In the genomic region with DNA sequence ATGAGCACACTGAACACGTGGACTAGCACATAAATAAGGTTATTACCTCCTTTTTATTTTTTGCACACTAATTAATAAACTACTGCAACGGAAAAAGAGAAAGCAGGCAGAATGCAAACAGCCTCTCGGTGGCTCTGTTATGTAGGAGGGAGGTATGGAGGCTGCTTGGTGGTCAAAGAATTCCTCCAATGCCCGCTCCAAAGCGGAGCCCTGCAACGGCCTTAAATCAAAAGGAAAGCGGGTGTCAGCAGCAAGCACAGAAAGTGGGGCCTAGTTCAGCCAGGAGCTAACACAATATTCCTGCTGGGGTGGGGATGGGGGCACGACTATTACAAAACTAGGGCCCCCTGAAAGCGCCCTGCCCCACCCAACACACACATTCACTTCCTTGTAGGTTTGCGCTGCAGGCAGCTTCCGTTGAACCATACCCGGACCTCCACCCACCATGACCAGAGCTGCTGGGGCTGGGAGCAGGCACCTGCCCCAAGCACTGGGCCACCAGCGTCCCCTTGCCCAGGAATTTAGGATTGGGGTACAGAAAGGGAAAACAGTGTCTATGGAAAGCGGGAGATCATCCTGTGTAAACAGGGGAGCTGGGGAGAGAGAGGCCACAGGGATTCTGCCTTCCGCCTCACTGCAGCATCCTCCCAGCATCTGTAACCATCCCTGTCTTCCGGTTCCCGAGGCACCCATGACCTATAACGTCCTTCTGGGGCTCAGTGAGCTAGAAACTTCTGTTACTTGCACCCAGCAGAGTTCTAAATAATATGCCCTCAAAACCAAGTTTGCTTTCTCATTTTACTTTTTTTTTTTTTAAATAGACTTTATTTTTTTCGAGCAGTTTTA, we compare ENCODE assay signal across 8 cellular contexts. TPM values are rescaled to one million over a fixed set of nuclear protein-coding genes. Genes with fewer than 3 reads are reported as not detected.
DNase-seq lines count a peak whose midpoint lies in the region; ATAC-seq, FAIRE-seq and TF ChIP-seq lines count a peak whose summit lies in the region.

No MANE protein-coding gene starts in this region.

- H2BK15ac ChIP-seq in H1 (ENCODE audit: low read length) = no peak overlapping the region

- TF ChIP-seq RAD21 in H1 (IDR thresholded peaks at IDR 0.05 in 1 of 2, conservative IDR thresholded peaks at IDR 0.05 in 1 of 2; ENCODE audit: low read depth in 2 of 2, low read length in 2 of 2) = no peak

- H4K20me1 ChIP-seq in OCI-LY7 (ENCODE audit: insufficient read depth, low read length) = no peaks in the 10 kb centered on the region
- no peaks in the 10 kb centered on the region for H4K20me1 ChIP-seq in H1 (replicated peaks in 1 of 2; ENCODE audit: control insufficient read depth in 1 of 2, insufficient read depth in 2 of 2, low read length in 2 of 2)

- H3K4ac ChIP-seq in H1 (replicated peaks; ENCODE audit: insufficient read length, low read depth, low read length) = no peak overlapping the region

- no peaks in the 10 kb centered on the region for H3K36me3 ChIP-seq in OCI-LY7 (ENCODE audit: insufficient read depth, low read length)
- no peaks in the 10 kb centered on the region for H3K36me3 ChIP-seq in H1 (ENCODE audit: control insufficient read depth in 2 of 4, insufficient read depth in 4 of 4, low read length in 3 of 4)
- no peaks in the 10 kb centered on the region for H3K36me3 ChIP-seq in ovary

- peak; percentile 63 for FAIRE-seq in GM12892 (lab: Jason Lieb, UNC)
- FAIRE-seq in H1 (lab: Jason Lieb, UNC) = no peak

- H2AK5ac ChIP-seq in H1 (ENCODE audit: low read depth, low read length) = no peak overlapping the region

- no peaks in the 10 kb centered on the region for H3K79me1 ChIP-seq in H1 (ENCODE audit: low read depth, low read length)

- ATAC-seq in GM21737 (IDR thresholded peaks at IDR 0.05; ENCODE audit: unreplicated experiment) = no peak

- H2AFZ ChIP-seq in OCI-LY7 (ENCODE audit: low read length) = peak overlapping the region; percentile 88
- no peak overlapping the region for H2AFZ ChIP-seq in H1 (ENCODE audit: low read length)

- intact Hi-C loops in OCI-LY7 (cut with micrococcal nuclease; ENCODE audit: unreplicated experiment) = loop anchor here (1.0 to 10.0 kb wide), 4 partner anchors 56 to 278 kb away; no protein-coding TSS in a partner anchor
- intact Hi-C loops in ovary (cut with DNase I) = no loop called here

- H2BK12ac ChIP-seq in H1 (ENCODE audit: low read depth, low read length) = no peak overlapping the region

- peak overlapping the region; percentile 51 for H4K8ac ChIP-seq in H1 (ENCODE audit: extremely low read depth, insufficient read depth, low read length)

- H4K91ac ChIP-seq in H1 (replicated peaks; ENCODE audit: insufficient read length, low read length) = no peak overlapping the region

- DNase-seq in GM12892 (ENCODE audit: insufficient read length) = no peak
- peak; percentile 57 for DNase-seq in OCI-LY7 (ENCODE audit: low spot score)
- DNase-seq in H1 (ENCODE audit: low read depth in 1 of 2, low spot score in 2 of 2) = no peak
- DNase-seq in ovary = no peak
- no peak for DNase-seq in NCI-H1105 (lab: John Stamatoyannopoulos, UW)
- DNase-seq in medulla oblongata (ENCODE audit: extremely low spot score) = no peak
- DNase-seq in AG20443 (ENCODE audit: low spot score) = no peak

- H2BK20ac ChIP-seq in H1 (ENCODE audit: low read length) = no peak overlapping the region

- no peaks in the 10 kb centered on the region for H3K27me3 ChIP-seq in H1 (replicated peaks in 1 of 4; ENCODE audit: control insufficient read depth in 3 of 4, extremely low read depth in 1 of 4, insufficient read depth in 3 of 4, low read length in 3 of 4)
- H3K27me3 ChIP-seq in ovary = no peaks in the 10 kb centered on the region

- no peaks in the 10 kb centered on the region for H3K9me3 ChIP-seq in OCI-LY7 (ENCODE audit: low read length)
- no peaks in the 10 kb centered on the region for H3K9me3 ChIP-seq in H1 (ENCODE audit: insufficient read depth in 2 of 2, low read depth in 1 of 2, low read length in 1 of 2)
- no peaks in the 10 kb centered on the region for H3K9me3 ChIP-seq in ovary

- no peak overlapping the region for H3K9ac ChIP-seq in H1 (replicated peaks in 1 of 4; ENCODE audit: extremely low read depth in 1 of 4, low read depth in 3 of 4, low read length in 3 of 4)

- H3K79me2 ChIP-seq in OCI-LY7 (ENCODE audit: insufficient read depth, low read depth, low read length) = no peaks in the 10 kb centered on the region
- no peaks in the 10 kb centered on the region for H3K79me2 ChIP-seq in H1 (ENCODE audit: control insufficient read depth in 1 of 2, insufficient read depth in 2 of 2, low read length in 2 of 2)

- H3K27ac ChIP-seq in OCI-LY7 (ENCODE audit: low read depth, low read length, poor library complexity, severe bottlenecking) (peak overlapping the region; percentile 77), H1 (ENCODE audit: low read depth, low read length) (no peak overlapping the region), ovary (no peak overlapping the region)

- BruUV-seq in OCI-LY7 (replicated peaks; lab: Mats Ljungman, UMichigan) = no TSS peak

- no peak overlapping the region; the same call in 1 of the 2 replicates for H3K18ac ChIP-seq in H1 (ENCODE audit: extremely low read depth, low read length)

- POLR2A ChIA-PET in OCI-LY7 (lab: Charles Lee) (interaction anchor here (0.6 to 1.0 kb wide), 4 partner anchors 57 to 645 kb away, joined by 3 to 6 read pairs (median 4); partner anchors contain the start of gene DDX3X), H1 (lab: Charles Lee; ENCODE audit: partially characterized antibody) (interaction anchor here (0.7 to 1.1 kb wide), 4 partner anchors 55 to 135 kb away, joined by 3 to 4 read pairs (median 4); partner anchors contain the start of gene DDX3X)

- CTCF ChIA-PET in OCI-LY7 (lab: Charles Lee; ENCODE audit: unreplicated experiment) = no interaction called here
- CTCF ChIA-PET in H1 (lab: Charles Lee; ENCODE audit: partially characterized antibody) = no interaction called here

- TF ChIP-seq CTCF in OCI-LY7 (conservative IDR thresholded peaks at IDR 0.05; ENCODE audit: low read length) (no peak), H1 (IDR thresholded peaks at IDR 0.05; ENCODE audit: control extremely low read depth in 1 of 3, insufficient read depth in 1 of 3, low read depth in 1 of 3, low read length in 3 of 3) (no peak), ovary (IDR thresholded peaks at IDR 0.05) (no peak)

- H3K23me2 ChIP-seq in H1 (ENCODE audit: low read depth, low read length) = no peaks in the 10 kb centered on the region

- TF ChIP-seq EP300 in H1 (IDR thresholded peaks at IDR 0.05; ENCODE audit: borderline replicate concordance in 1 of 2, low read depth in 2 of 2, low read length in 2 of 2) = no peak
- no peak for TF ChIP-seq EP300 in ovary (IDR thresholded peaks at IDR 0.05)

- no peak overlapping the region for H3K56ac ChIP-seq in H1 (replicated peaks; ENCODE audit: insufficient read length, low read depth, low read length)

- H3K4me2 ChIP-seq in OCI-LY7 (ENCODE audit: low read length) = peak overlapping the region; percentile 81
- H3K4me2 ChIP-seq in H1 (ENCODE audit: insufficient read depth in 1 of 2, low read depth in 2 of 2, low read length in 2 of 2) = peak overlapping the region; percentile 33 to 71; a peak in 3 of 4 replicates

- no peak overlapping the region for H2BK5ac ChIP-seq in H1 (ENCODE audit: low read depth, low read length)

- H3K23ac ChIP-seq in H1 (ENCODE audit: insufficient read length) = no peak overlapping the region

- no peaks in the 10 kb centered on the region for H3K9me2 ChIP-seq in OCI-LY7 (ENCODE audit: insufficient read depth, low read length)

- 43% methylated on average over 15 of the region's 19 CpGs; no CpG with 5 or more reads in 1 of the 2 experiments for WGBS in H1 (ENCODE audit: extremely low coverage in 1 of 2, insufficient coverage in 1 of 2, insufficient read length in 1 of 2, insufficient replicate concordance in 2 of 2, low coverage in 1 of 2, low lambda C conversion rate in 2 of 2, missing lambda C conversion rate in 1 of 2), 2 experiments
- 20 to 25% (median 22%) methylated on average over 19 of the region's 19 CpGs for WGBS in ovary, 3 donors

- H3K4me1 ChIP-seq in OCI-LY7 (ENCODE audit: insufficient read depth, low read length, poor library complexity, severe bottlenecking) = peaks cover 20% of the 10 kb centered on the region
- H3K4me1 ChIP-seq in H1 (replicated peaks in 1 of 4; ENCODE audit: control insufficient read depth in 3 of 4, insufficient read depth in 4 of 4, low read length in 3 of 4) = peaks cover 0 to 3% (median 0%) of the 10 kb centered on the region in 4 experiments; a peak in 2 of 7 replicates
- H3K4me1 ChIP-seq in ovary (ENCODE audit: insufficient read depth) = peaks cover 4% of the 10 kb centered on the region

- H3K4me3 ChIP-seq in OCI-LY7 (ENCODE audit: low read depth, low read length, poor library complexity, severe bottlenecking) (peak overlapping the region; percentile 68), H1 (ENCODE audit: extremely low read depth in 1 of 4, insufficient read depth in 2 of 4, low read depth in 3 of 4, low read length in 4 of 4) (peak overlapping the region; percentile 3 to 66 (median 43); a peak in 7 of 8 replicates), ovary (peak overlapping the region; percentile 46)

- no peak overlapping the region for H4K5ac ChIP-seq in H1 (ENCODE audit: insufficient read length, low read depth, low read length)

- TF ChIP-seq POLR2A in GM12892 (IDR thresholded peaks at IDR 0.05; ENCODE audit: low read depth, low read length) = no peak
- no peak for TF ChIP-seq POLR2A in H1 (IDR thresholded peaks at IDR 0.05; ENCODE audit: control extremely low read depth in 1 of 2, low read depth in 2 of 2, low read length in 2 of 2)
- no peak for TF ChIP-seq POLR2A in ovary (IDR thresholded peaks at IDR 0.05)

- no peak overlapping the region for H2BK120ac ChIP-seq in H1 (replicated peaks; ENCODE audit: low read depth, low read length)

- H3K14ac ChIP-seq in H1 (ENCODE audit: insufficient read length) = no peak overlapping the region

TF ChIP-seq in H1, 55 proteins besides CTCF, POLR2A, EP300 and RAD21 (continues in another document):
- no peak for TF ChIP-seq HDAC6 (IDR thresholded peaks at IDR 0.05; ENCODE audit: low read depth, low read length)
- TF ChIP-seq SIRT6 (IDR thresholded peaks at IDR 0.05; ENCODE audit: low read length) = no peak
- no peak for TF ChIP-seq HDAC2 (IDR thresholded peaks at IDR 0.05; ENCODE audit: borderline replicate concordance in 1 of 2, low read depth in 2 of 2, low read length in 2 of 2)

RNA-seq across cellular contexts. Expression of gene DDX3X, which starts 57.1 kb away (rescaled TPM):
- 141 TPM for polyA plus RNA-seq in GM12892 (2012; ENCODE audit: missing spikeins)
- 69.6 and 75.1 TPM in 2 replicates for total RNA-seq in OCI-LY7 (2014; rRNA removed; shearing (Covaris generic))
- 85.0 and 96.4 TPM in 2 replicates for total RNA-seq in OCI-LY7 (2022)
- total RNA-seq in H1 (2021; fragmentation: NEBNext Ultra II Directional; extraction: Animal tissue kit (Norgen Biotek cat#: 25700)) = 274 and 291 TPM in 2 replicates
- 29.9 and 39.4 TPM in 2 replicates for polyA plus RNA-seq in H1 (2011; rRNA removed)
- polyA plus RNA-seq in H1 (2011; cell fraction: cytosol; rRNA removed) = 70.9 TPM
- 49.5 TPM for polyA plus RNA-seq in H1 (2011; cell fraction: nucleus; rRNA removed)
- 115 to 172 TPM (median 160 TPM) in 4 replicates for polyA plus RNA-seq in H1 (2012, experiment 1 of 2)
- 9.3 TPM for polyA plus RNA-seq in H1 (2012, experiment 2 of 2)
- 102 TPM for polyA plus RNA-seq in H1 (2013, experiment 1 of 2)
- 98.2 TPM for polyA plus RNA-seq in H1 (2013, experiment 2 of 2)
- polyA minus RNA-seq in H1 (2011; rRNA and poly(A)+ RNA removed) = 141 and 144 TPM in 2 replicates
- 124 TPM for polyA minus RNA-seq in H1 (2011; cell fraction: cytosol; rRNA and poly(A)+ RNA removed)
- 189 TPM for polyA minus RNA-seq in H1 (2011; cell fraction: nucleus; rRNA and poly(A)+ RNA removed)
- total RNA-seq in ovary = 100 to 1,000 TPM; 178 to 329 (median 275) TPM
- polyA plus RNA-seq in ovary = 100 to 1,000 TPM; 106 to 164 TPM
